ENCODE assay signal across 15 cellular contexts in the genomic region with DNA sequence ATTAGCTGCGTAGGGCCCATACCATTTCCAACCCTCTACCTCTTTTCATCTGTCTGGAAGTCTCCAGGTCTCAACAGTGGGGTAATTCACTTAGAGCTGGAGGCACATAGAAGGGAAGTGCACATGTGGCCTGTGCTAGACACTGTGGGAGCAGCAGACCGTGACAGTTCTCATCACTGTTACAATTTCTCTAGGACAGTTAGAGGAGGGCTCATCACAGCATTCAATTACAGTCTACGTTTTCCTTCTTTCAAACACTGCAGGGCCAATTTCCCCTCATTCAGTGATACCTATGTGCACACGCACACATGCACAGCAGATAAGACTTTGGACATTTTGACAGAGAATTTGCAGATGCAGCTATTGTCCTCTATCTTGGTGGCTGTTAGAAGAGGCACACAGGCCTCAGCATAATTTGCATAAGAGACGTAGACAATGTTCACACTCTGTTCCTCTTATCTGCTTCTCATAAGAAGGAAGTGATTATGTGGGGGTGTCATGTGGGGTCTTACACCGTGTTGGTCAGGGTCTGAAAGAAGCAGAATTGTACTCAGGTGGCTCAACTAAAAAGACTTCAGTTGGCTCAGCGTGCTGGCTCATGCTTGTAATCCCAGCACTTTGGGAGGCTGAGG. TPM values are rescaled to one million over a fixed set of nuclear protein-coding genes. Genes with fewer than 3 reads are reported as not detected.
DNase-seq lines count a peak whose midpoint lies in the region; ATAC-seq, FAIRE-seq and TF ChIP-seq lines count a peak whose summit lies in the region.
"Had no signal": no experiment of that assay in that cellular context is flagged by ENCODE, and none has a peak within 500 bp of the region (broad histone marks: within the 10 kb centered on the region; RNA-seq: fewer than 3 reads in every experiment).

No MANE protein-coding gene starts in this region.

- no peak overlapping the region for H3K9ac ChIP-seq in GM12878 (ENCODE audit: control insufficient read depth, insufficient read depth, low read length)

- POLR2A ChIA-PET in GM12878 (lab: Charles Lee): no interaction called here

- peak overlapping the region; percentile 90 for H2AFZ ChIP-seq in GM12878 (ENCODE audit: control insufficient read depth, low read depth, low read length)

- no peaks in the 10 kb centered on the region for H3K36me3 Mint-ChIP-seq in activated T-helper 17 cell treated with anti-CD3 and anti-CD28 coated beads, Interleukin-2, amount 50 U/mL, for 72 hours (ENCODE audit: low read depth)

- intact Hi-C loops in GM12878 (cut with micrococcal nuclease; ENCODE audit: unreplicated experiment): no loop called here

- TF ChIP-seq CTCF in GM12878 (IDR thresholded peaks at IDR 0.05 in 2 of 3, conservative IDR thresholded peaks at IDR 0.05 in 1 of 3; ENCODE audit: control insufficient read depth in 2 of 3, extremely low read depth in 1 of 3, insufficient read depth in 1 of 3, low read depth in 3 of 3, low read length in 3 of 3): no peak

- no peaks in the 10 kb centered on the region for H3K79me2 ChIP-seq in GM12878 (ENCODE audit: control insufficient read depth, insufficient read depth, low read length)

- WGBS in GM12878 (ENCODE audit: insufficient coverage, insufficient replicate concordance, low lambda C conversion rate, missing lambda C conversion rate): 9% methylated on average over 7 of the region's 7 CpGs

- in situ Hi-C loops in GM12878 (cut with MboI): no loop called here

- H3K27me3 ChIP-seq in GM12878 (replicated peaks in 1 of 2; ENCODE audit: control insufficient read depth in 2 of 2, insufficient read depth in 2 of 2, low read length in 1 of 2): no peaks in the 10 kb centered on the region
- H3K27me3 ChIP-seq: transverse colon had no signal

- peaks cover 17% of the 10 kb centered on the region for H3K27me3 Mint-ChIP-seq in activated T-helper 17 cell treated with anti-CD3 and anti-CD28 coated beads, Interleukin-2, amount 50 U/mL, for 72 hours

- H3K27ac ChIP-seq in GM12878 (ENCODE audit: control insufficient read depth, insufficient read depth): peak overlapping the region; percentile 32
- H3K27ac ChIP-seq: HL-60, transverse colon had no signal

- no peak overlapping the region for H3K27ac Mint-ChIP-seq in activated T-helper 17 cell treated with anti-CD3 and anti-CD28 coated beads, Interleukin-2, amount 50 U/mL, for 72 hours
- H3K27ac Mint-ChIP-seq: dendritic cell treated with granulocyte-macrophage colony-stimulating factor and Interleukin-4, amounts not matched to agents 40 ng/mL and 50 ng/mL, for 4 days; T-helper 1 cell treated with Interleukin-12 subunit alpha and Interleukin-12 subunit beta and Interleukin-4 antibody, amounts not matched to agents 30 μg/mL and 1 μg/mL, for 36 hours had no signal

- no peaks in the 10 kb centered on the region for H3K9me3 Mint-ChIP-seq in activated T-helper 17 cell treated with anti-CD3 and anti-CD28 coated beads, Interleukin-2, amount 50 U/mL, for 72 hours
- H3K9me3 Mint-ChIP-seq: dendritic cell treated with granulocyte-macrophage colony-stimulating factor and Interleukin-4, amounts not matched to agents 40 ng/mL and 50 ng/mL, for 4 days; T-helper 1 cell treated with Interleukin-12 subunit alpha and Interleukin-12 subunit beta and Interleukin-4 antibody, amounts not matched to agents 30 μg/mL and 1 μg/mL, for 36 hours had no signal

- TF ChIP-seq POLR2A in GM12878 (IDR thresholded peaks at IDR 0.05; ENCODE audit: low read depth, low read length): no peak

- H3K9me3 ChIP-seq in GM12878 (replicated peaks; ENCODE audit: control insufficient read depth, insufficient read depth, low read length): no peaks in the 10 kb centered on the region
- H3K9me3 ChIP-seq: transverse colon had no signal

- H3K4me2 ChIP-seq in GM12878 (ENCODE audit: control insufficient read depth, insufficient read depth): peak overlapping the region; percentile 77

- peak; percentile 61 for DNase-seq in GM12878 (ENCODE audit: low read depth, low spot score)
- no peak for DNase-seq in CD1c-positive myeloid dendritic cell (ENCODE audit: extremely low spot score)
- no peak for DNase-seq in NCI-H2227 (lab: John Stamatoyannopoulos, UW; ENCODE audit: unreplicated experiment)
- DNase-seq in HPDE6-E6E7 (ENCODE audit: extremely low spot score): no peak
- DNase-seq: activated effector memory CD4-positive, alpha-beta T cell treated with anti-CD3 and anti-CD28 coated beads, Interleukin-2, amount 50 U/mL, for 16 hours; NCI-H2171 treated with DMSO at 0.1 percent for 48 hours; stimulated activated CD4-positive, alpha-beta T cell treated with anti-CD3 and anti-CD28 coated beads, Interleukin-4, amount 100 ng/mL, for 4 hours; transverse colon had no signal

- SMC1A ChIA-PET in GM12878 (lab: Charles Lee; ENCODE audit: uncharacterized antibody, unreplicated experiment): interaction anchor here (0.6 to 1.3 kb wide), 4 partner anchors 9 to 113 kb away, joined by 3 to 4 read pairs (median 4); no protein-coding TSS in a partner anchor

- no peaks in the 10 kb centered on the region for H4K20me1 ChIP-seq in GM12878 (ENCODE audit: control insufficient read depth, insufficient read depth)

- TF ChIP-seq EP300 in GM12878 (IDR thresholded peaks at IDR 0.05; ENCODE audit: borderline replicate concordance in 1 of 2, control insufficient read depth in 1 of 2, low read depth in 2 of 2, low read length in 2 of 2): no peak

- RAD21 ChIA-PET in GM12878 (lab: Charles Lee; ENCODE audit: unreplicated experiment): no interaction called here

- FAIRE-seq in GM12878 (lab: Jason Lieb, UNC): peak; percentile 93

- ATAC-seq in GM18520 (IDR thresholded peaks at IDR 0.05; ENCODE audit: unreplicated experiment) (peak; percentile 53), GM21529 (IDR thresholded peaks at IDR 0.05; ENCODE audit: unreplicated experiment) (peak; percentile 96), HG03196 (IDR thresholded peaks at IDR 0.05; ENCODE audit: unreplicated experiment) (peak; percentile 90), GM12878 (peak; percentile 98)
- no peak for ATAC-seq in activated T-helper 17 cell treated with anti-CD3 and anti-CD28 coated beads, Interleukin-2, amount 50 U/mL, for 72 hours (replicated peaks)

- H3K36me3 ChIP-seq in GM12878 (ENCODE audit: control insufficient read depth in 2 of 2, insufficient read depth in 2 of 2, low read length in 1 of 2): no peaks in the 10 kb centered on the region
- H3K36me3 ChIP-seq: transverse colon had no signal

- TF ChIP-seq RAD21 in GM12878 (IDR thresholded peaks at IDR 0.05; ENCODE audit: insufficient read depth, low read depth, low read length): no peak

- H3K4me3 ChIP-seq in GM12878: no peak overlapping the region; the same call in 1 of the 2 replicates
- H3K4me3 ChIP-seq: transverse colon had no signal

- H3K4me3 Mint-ChIP-seq in activated T-helper 17 cell treated with anti-CD3 and anti-CD28 coated beads, Interleukin-2, amount 50 U/mL, for 72 hours: no peak overlapping the region
- H3K4me3 Mint-ChIP-seq: dendritic cell treated with granulocyte-macrophage colony-stimulating factor and Interleukin-4, amounts not matched to agents 40 ng/mL and 50 ng/mL, for 4 days; T-helper 1 cell treated with Interleukin-12 subunit alpha and Interleukin-12 subunit beta and Interleukin-4 antibody, amounts not matched to agents 30 μg/mL and 1 μg/mL, for 36 hours had no signal

- peaks cover 17% of the 10 kb centered on the region for H3K4me1 ChIP-seq in GM12878 (ENCODE audit: control insufficient read depth, insufficient read depth, low read length)
- H3K4me1 ChIP-seq: transverse colon had no signal

- BruUV-seq in GM12878 (replicated peaks; lab: Mats Ljungman, UMichigan): no TSS peak

- H3K4me1 Mint-ChIP-seq in activated T-helper 17 cell treated with anti-CD3 and anti-CD28 coated beads, Interleukin-2, amount 50 U/mL, for 72 hours: no peaks in the 10 kb centered on the region

- CTCF ChIA-PET in GM12878 (lab: Yijun Ruan, JAX): interaction anchor here (0.6 to 2.2 kb wide), 2 partner anchors 12 to 37 kb away, joined by 3 to 13 read pairs; no protein-coding TSS in a partner anchor

RNA-seq across cellular contexts. Expression of a gene that starts 12.6 kb away (rescaled TPM):
- total RNA-seq in GM12878 (2013; cell fraction: nucleolus; rRNA removed): not detected in 2 replicates
- total RNA-seq in GM12878 (2014; rRNA removed) (not detected in 2 replicates), GM12878 (2014; rRNA removed; fragmentation: Illumina TruSeq; extraction: Trizol) (not detected in 2 replicates), GM12878 (2021) (0.13 and 0.21 TPM in 2 replicates)
- not detected for polyA plus RNA-seq in GM12878 (2011; ENCODE audit: low read depth)
- polyA plus RNA-seq in GM12878 (2011; rRNA removed) (not detected in 2 replicates), GM12878 (2014; fragmentation: Illumina TruSeq; extraction: Trizol) (not detected in 2 replicates), GM12878 (2014; fragmentation: Nextera tagmentation; extraction: Ambion mirVana) (not detected), GM12878 (2014; rRNA removed) (not detected in 2 replicates), GM12878 (2016; fragmentation: Nextera tagmentation; extraction: Ambion mirVana) (not detected)
- not detected in 2 replicates for polyA plus RNA-seq in GM12878 (2011; cell fraction: cytosol; rRNA removed)
- polyA plus RNA-seq in GM12878 (2011; cell fraction: nucleus; rRNA removed): not detected in 2 replicates
- polyA plus RNA-seq in GM12878 (2012): not detected in 2 replicates
- polyA minus RNA-seq in GM12878 (2011; rRNA and poly(A)+ RNA removed): not detected in 2 replicates
- not detected in 2 replicates for polyA minus RNA-seq in GM12878 (2011; cell fraction: cytosol; rRNA and poly(A)+ RNA removed)
- polyA minus RNA-seq in GM12878 (2011; cell fraction: nucleus; rRNA and poly(A)+ RNA removed): not detected in 2 replicates
- total RNA-seq in activated T-helper 17 cell treated with anti-CD3 and anti-CD28 coated beads, Interleukin-2, amount 50 U/mL, for 72 hours: not detected
- total RNA-seq: transverse colon had no signal

RNA-seq across cellular contexts. Expression of a gene that starts 13.0 kb away (rescaled TPM):
- total RNA-seq in GM12878 (2013; cell fraction: nucleolus; rRNA removed): not detected in 2 replicates
- total RNA-seq in GM12878 (2014; rRNA removed): not detected in 2 replicates
- not detected in 2 replicates for total RNA-seq in GM12878 (2014; rRNA removed; fragmentation: Illumina TruSeq; extraction: Trizol)
- total RNA-seq in GM12878 (2021): not detected in 2 replicates
- not detected for polyA plus RNA-seq in GM12878 (2011; ENCODE audit: low read depth)
- polyA plus RNA-seq in GM12878 (2011; rRNA removed): not detected in 2 replicates
- polyA plus RNA-seq in GM12878 (2011; cell fraction: cytosol; rRNA removed): not detected in 2 replicates
- polyA plus RNA-seq in GM12878 (2011; cell fraction: nucleus; rRNA removed): not detected in 2 replicates
- not detected in 2 replicates for polyA plus RNA-seq in GM12878 (2012)
- not detected in 2 replicates for polyA plus RNA-seq in GM12878 (2014; fragmentation: Illumina TruSeq; extraction: Trizol)
- polyA plus RNA-seq in GM12878 (2014; fragmentation: Nextera tagmentation; extraction: Ambion mirVana): not detected
- polyA plus RNA-seq in GM12878 (2014; rRNA removed): not detected in 2 replicates
- not detected for polyA plus RNA-seq in GM12878 (2016; fragmentation: Nextera tagmentation; extraction: Ambion mirVana)
- not detected in 2 replicates for polyA minus RNA-seq in GM12878 (2011; rRNA and poly(A)+ RNA removed)
- not detected in 2 replicates for polyA minus RNA-seq in GM12878 (2011; cell fraction: cytosol; rRNA and poly(A)+ RNA removed)
- polyA minus RNA-seq in GM12878 (2011; cell fraction: nucleus; rRNA and poly(A)+ RNA removed): not detected in 2 replicates
- not detected for total RNA-seq in activated T-helper 17 cell treated with anti-CD3 and anti-CD28 coated beads, Interleukin-2, amount 50 U/mL, for 72 hours
- total RNA-seq: transverse colon had no signal

RNA-seq across cellular contexts. Expression of a gene that starts 40.3 kb away (rescaled TPM):
- total RNA-seq in GM12878 (2013; cell fraction: nucleolus; rRNA removed): not detected in 2 replicates
- total RNA-seq in GM12878 (2014; rRNA removed): not detected in 2 replicates
- not detected in 2 replicates for total RNA-seq in GM12878 (2014; rRNA removed; fragmentation: Illumina TruSeq; extraction: Trizol)
- 0.90 and 1.2 TPM in 2 replicates for total RNA-seq in GM12878 (2021)
- not detected for polyA plus RNA-seq in GM12878 (2011; ENCODE audit: low read depth)
- polyA plus RNA-seq in GM12878 (2011; rRNA removed): not detected in 2 replicates
- 0.25 and 0.45 TPM in 2 replicates for polyA plus RNA-seq in GM12878 (2011; cell fraction: cytosol; rRNA removed)
- polyA plus RNA-seq in GM12878 (2011; cell fraction: nucleus; rRNA removed): 0.12 and 0.47 TPM in 2 replicates
- not detected in 2 replicates for polyA plus RNA-seq in GM12878 (2012)
- not detected in 2 replicates for polyA plus RNA-seq in GM12878 (2014; fragmentation: Illumina TruSeq; extraction: Trizol)
- under 1 TPM in 1 of 2 experiments, not detected in 1; 0.06 TPM for polyA plus RNA-seq in GM12878 (2014; fragmentation: Nextera tagmentation; extraction: Ambion mirVana)
- polyA plus RNA-seq in GM12878 (2014; rRNA removed): 0.15 TPM in 1 of 2 replicates, not detected in the other
- polyA plus RNA-seq in GM12878 (2016; fragmentation: Nextera tagmentation; extraction: Ambion mirVana): not detected
- 0.21 TPM in 1 of 2 replicates, not detected in the other for polyA minus RNA-seq in GM12878 (2011; rRNA and poly(A)+ RNA removed)
- not detected in 2 replicates for polyA minus RNA-seq in GM12878 (2011; cell fraction: cytosol; rRNA and poly(A)+ RNA removed)
- not detected in 2 replicates for polyA minus RNA-seq in GM12878 (2011; cell fraction: nucleus; rRNA and poly(A)+ RNA removed)
- total RNA-seq in activated T-helper 17 cell treated with anti-CD3 and anti-CD28 coated beads, Interleukin-2, amount 50 U/mL, for 72 hours: not detected
- total RNA-seq: transverse colon had no signal
